9 cellular contexts compared by ENCODE assay signal in genomic region chr11:65434057-65434666, GRCh38. TPM values are rescaled to one million over a fixed set of nuclear protein-coding genes. Genes with fewer than 3 reads are reported as not detected.
DNase-seq lines count a peak whose midpoint lies in the region; ATAC-seq, FAIRE-seq and TF ChIP-seq lines count a peak whose summit lies in the region.
"Had no signal": no experiment of that assay in that cellular context is flagged by ENCODE, and none has a peak within 500 bp of the region (broad histone marks: within the 10 kb centered on the region; RNA-seq: fewer than 3 reads in every experiment).

No MANE protein-coding gene starts in this region.

- H3K27me3 Mint-ChIP-seq in activated CD4-positive, alpha-beta T cell treated with anti-CD3 and anti-CD28 coated beads for 36 hours = no peaks in the 10 kb centered on the region
- H3K27me3 Mint-ChIP-seq in astrocyte (ENCODE audit: low read depth, unreplicated experiment) = no peaks in the 10 kb centered on the region

- H3K79me2 ChIP-seq in astrocyte (ENCODE audit: insufficient read depth, low read length) (peaks cover 97% of the 10 kb centered on the region), hepatocyte (peaks cover 82% of the 10 kb centered on the region)

- peak overlapping the region; percentile 48 for H3K9ac ChIP-seq in astrocyte (ENCODE audit: low read length)

- ATAC-seq in activated CD4-positive, alpha-beta T cell treated with anti-CD3 and anti-CD28 coated beads for 36 hours = no peak
- ATAC-seq in HG02973 (IDR thresholded peaks at IDR 0.05; ENCODE audit: unreplicated experiment) = no peak

- intact Hi-C loops in activated CD4-positive, alpha-beta T cell treated with anti-CD3 and anti-CD28 coated beads for 36 hours (cut with DNase I, micrococcal nuclease) = no loop called here

- no peak overlapping the region for H3K27ac Mint-ChIP-seq in activated CD4-positive, alpha-beta T cell treated with anti-CD3 and anti-CD28 coated beads for 36 hours
- peak overlapping the region; percentile 67 for H3K27ac Mint-ChIP-seq in astrocyte (ENCODE audit: unreplicated experiment)

- no peak for TF ChIP-seq EP300 in suprapubic skin (IDR thresholded peaks at IDR 0.05)

- CTCF ChIA-PET in activated CD4-positive, alpha-beta T cell treated with anti-CD3 and anti-CD28 coated beads for 36 hours (lab: Charles Lee) = interaction anchor here (0.8 to 1.4 kb wide), 3 partner anchors 35 to 171 kb away, joined by 3 to 5 read pairs (median 4); no protein-coding TSS in a partner anchor

- H3K4me1 ChIP-seq in astrocyte (ENCODE audit: insufficient read depth, low read length) (peaks cover 22% of the 10 kb centered on the region), hepatocyte (ENCODE audit: insufficient read depth) (no peaks in the 10 kb centered on the region), suprapubic skin (peaks cover 96% of the 10 kb centered on the region)

- H3K36me3 ChIP-seq in astrocyte (ENCODE audit: insufficient read depth, low read length) (peaks cover 53% of the 10 kb centered on the region), hepatocyte (replicated peaks; ENCODE audit: insufficient read depth, low read depth) (no peaks in the 10 kb centered on the region), suprapubic skin (peaks cover 48% of the 10 kb centered on the region)

- H3K9me2 ChIP-seq in hepatocyte (replicated peaks; ENCODE audit: insufficient read depth) = no peaks in the 10 kb centered on the region

- DNase-seq in activated CD4-positive, alpha-beta T cell treated with anti-CD3 and anti-CD28 coated beads for 36 hours = peak; percentile 2
- no peak for DNase-seq in activated CD4-positive, alpha-beta T cell treated with anti-CD3 and anti-CD28 coated beads for 4 hours
- DNase-seq in astrocyte (ENCODE audit: low read depth) (no peak), hepatocyte (ENCODE audit: low spot score) (no peak), suprapubic skin (ENCODE audit: low spot score in 2 of 2) (no peak), NCI-H2107 treated with DMSO at 0.1 percent for 48 hours (lab: John Stamatoyannopoulos, UW; ENCODE audit: unreplicated experiment) (no peak), GM03348 (ENCODE audit: low spot score) (no peak)
- DNase-seq: NCI-H526 had no signal

- no peak for TF ChIP-seq POLR2A in suprapubic skin (IDR thresholded peaks at IDR 0.05)

- H3K27me3 ChIP-seq in astrocyte (ENCODE audit: insufficient read depth, low read length) = no peaks in the 10 kb centered on the region
- H3K27me3 ChIP-seq in hepatocyte = no peaks in the 10 kb centered on the region
- no peaks in the 10 kb centered on the region for H3K27me3 ChIP-seq in suprapubic skin

- TF ChIP-seq CTCF in astrocyte (IDR thresholded peaks at IDR 0.05; ENCODE audit: insufficient read depth, low read depth, low read length) = no peak
- no peak for TF ChIP-seq CTCF in hepatocyte (IDR thresholded peaks at IDR 0.05; ENCODE audit: poor library complexity)
- no peak for TF ChIP-seq CTCF in suprapubic skin (IDR thresholded peaks at IDR 0.05)

- H3K4me1 Mint-ChIP-seq in activated CD4-positive, alpha-beta T cell treated with anti-CD3 and anti-CD28 coated beads for 36 hours = peaks cover 87% of the 10 kb centered on the region
- H3K4me1 Mint-ChIP-seq in astrocyte (ENCODE audit: low read depth, unreplicated experiment) = peaks cover 42% of the 10 kb centered on the region

- H3K36me3 Mint-ChIP-seq in activated CD4-positive, alpha-beta T cell treated with anti-CD3 and anti-CD28 coated beads for 36 hours (ENCODE audit: low read depth) = peaks cover 77% of the 10 kb centered on the region
- H3K36me3 Mint-ChIP-seq in astrocyte (ENCODE audit: low read depth, unreplicated experiment) = peaks cover 2% of the 10 kb centered on the region

- no peaks in the 10 kb centered on the region for H3K9me3 ChIP-seq in astrocyte (ENCODE audit: insufficient read depth, low read depth, low read length)
- no peaks in the 10 kb centered on the region for H3K9me3 ChIP-seq in hepatocyte (ENCODE audit: low read depth)
- H3K9me3 ChIP-seq in suprapubic skin = no peaks in the 10 kb centered on the region

- POLR2A ChIA-PET in activated CD4-positive, alpha-beta T cell treated with anti-CD3 and anti-CD28 coated beads for 36 hours (lab: Charles Lee) = no interaction called here

- H3K27ac ChIP-seq in astrocyte (ENCODE audit: low read depth, low read length) (peak overlapping the region; percentile 43), hepatocyte (peak overlapping the region; percentile 36), suprapubic skin (peak overlapping the region; percentile 14)

- no peak for FAIRE-seq in astrocyte (lab: Jason Lieb, UNC)

- 82% methylated on average over 6 of the region's 6 CpGs for WGBS in hepatocyte (ENCODE audit: low lambda C conversion rate, missing lambda C conversion rate)
- WGBS in suprapubic skin = 44% methylated on average over 6 of the region's 6 CpGs

- H3K4me2 ChIP-seq in astrocyte (ENCODE audit: low read length) (peak overlapping the region; percentile 39), hepatocyte (no peak overlapping the region)

- H3K4me3 Mint-ChIP-seq in activated CD4-positive, alpha-beta T cell treated with anti-CD3 and anti-CD28 coated beads for 36 hours = no peak overlapping the region
- H3K4me3 Mint-ChIP-seq in astrocyte (ENCODE audit: unreplicated experiment) = peak overlapping the region; percentile 58

- H4K20me1 ChIP-seq in astrocyte (ENCODE audit: insufficient read depth, low read length) = peaks cover 97% of the 10 kb centered on the region
- H4K20me1 ChIP-seq in hepatocyte (ENCODE audit: insufficient read depth, poor library complexity, severe bottlenecking) = peaks cover 60% of the 10 kb centered on the region

- H3K9me3 Mint-ChIP-seq in activated CD4-positive, alpha-beta T cell treated with anti-CD3 and anti-CD28 coated beads for 36 hours (ENCODE audit: low read depth) = no peaks in the 10 kb centered on the region
- no peaks in the 10 kb centered on the region for H3K9me3 Mint-ChIP-seq in astrocyte (ENCODE audit: unreplicated experiment)

- H2AFZ ChIP-seq in astrocyte (ENCODE audit: low read depth, low read length) (no peak overlapping the region), hepatocyte (no peak overlapping the region)

- no peak overlapping the region for H3K4me3 ChIP-seq in astrocyte (ENCODE audit: insufficient read depth, low read depth, low read length)
- no peak overlapping the region for H3K4me3 ChIP-seq in hepatocyte
- H3K4me3 ChIP-seq in suprapubic skin = no peak overlapping the region

RNA-seq across cellular contexts. Expression of gene NEAT1, which starts 11.6 kb away (rescaled TPM):
- 100 to 1,000 TPM; 435 to 569 TPM for total RNA-seq in activated CD4-positive, alpha-beta T cell treated with anti-CD3 and anti-CD28 coated beads for 36 hours
- total RNA-seq in astrocyte (202 and 317 TPM in 2 replicates), hepatocyte (104 and 130 TPM in 2 replicates), suprapubic skin (1,000 to 10,000 TPM in 1 of 4 donors, 100 to 1,000 TPM in 3; 336 to 2,041 (median 481) TPM)
- 168 and 209 TPM in 2 replicates for polyA plus RNA-seq in hepatocyte

RNA-seq across cellular contexts. Expression of gene FRMD8, which starts 47.7 kb away (rescaled TPM):
- 10 to 100 TPM; 32.7 to 37.5 TPM for total RNA-seq in activated CD4-positive, alpha-beta T cell treated with anti-CD3 and anti-CD28 coated beads for 36 hours
- total RNA-seq in astrocyte (61.2 and 76.3 TPM in 2 replicates), hepatocyte (20.8 and 25.7 TPM in 2 replicates), suprapubic skin (100 to 1,000 TPM in 1 of 4 donors, 10 to 100 TPM in 3; 56.2 to 107 (median 81.5) TPM)
- 22.2 and 31.0 TPM in 2 replicates for polyA plus RNA-seq in hepatocyte

RNA-seq across cellular contexts. Expression of gene SLC25A45, which starts 51.7 kb away (rescaled TPM):
- 10 to 100 TPM; 13.2 to 14.3 TPM for total RNA-seq in activated CD4-positive, alpha-beta T cell treated with anti-CD3 and anti-CD28 coated beads for 36 hours
- total RNA-seq in astrocyte (1.9 and 2.6 TPM in 2 replicates), hepatocyte (4.9 and 8.8 TPM in 2 replicates), suprapubic skin (1 to 10 TPM; 3.9 to 6.2 (median 4.7) TPM)
- polyA plus RNA-seq in hepatocyte = 13.9 and 20.3 TPM in 2 replicates
